ENCODE assay signal across 7 cellular contexts in genomic region chr2:207334631-207335371, GRCh38.
DNase-seq lines count a peak whose midpoint lies in the region; ATAC-seq and TF ChIP-seq lines count a peak whose summit lies in the region.

No MANE protein-coding gene starts in this region.

- H3K36me3 Mint-ChIP-seq in activated CD4-positive, alpha-beta T cell treated with anti-CD3 and anti-CD28 coated beads, Interleukin-2, amount 10 ng/mL, durations not matched to agents 24 days and 14 days (ENCODE audit: low read depth) = no peaks in the 10 kb centered on the region
- H3K36me3 Mint-ChIP-seq in neural crest cell (ENCODE audit: low read depth) = no peaks in the 10 kb centered on the region

- no peak for TF ChIP-seq CTCF in neural crest cell (conservative IDR thresholded peaks at IDR 0.05)

- H3K4me3 ChIP-seq in aorta (ENCODE audit: low read length in 2 of 2) = peak overlapping the region in 1 of 2 donors; percentile 31

- no peaks in the 10 kb centered on the region for H3K36me3 ChIP-seq in aorta (ENCODE audit: control insufficient read depth in 1 of 2, insufficient read depth in 2 of 2, low read length in 1 of 2)

- H3K27me3 ChIP-seq in aorta (ENCODE audit: control insufficient read depth in 1 of 2, insufficient read depth in 2 of 2, low read length in 1 of 2) = no peaks in the 10 kb centered on the region

- H3K4me1 Mint-ChIP-seq in activated CD4-positive, alpha-beta T cell treated with anti-CD3 and anti-CD28 coated beads, Interleukin-2, amount 10 ng/mL, durations not matched to agents 24 days and 14 days = peaks cover 68% of the 10 kb centered on the region
- peaks cover 47% of the 10 kb centered on the region for H3K4me1 Mint-ChIP-seq in neural crest cell

- no peaks in the 10 kb centered on the region for H3K4me1 ChIP-seq in aorta (ENCODE audit: control insufficient read depth in 1 of 2, insufficient read depth in 2 of 2, low read length in 2 of 2)

- DNase-seq in activated CD4-positive, alpha-beta T cell treated with anti-CD3 and anti-CD28 coated beads, Interleukin-2, amount 10 ng/mL, durations not matched to agents 24 days and 14 days = peak; percentile 68
- peak; percentile 79 for DNase-seq in fibroblast of gingiva (ENCODE audit: low read depth)
- peak; percentile 25 for DNase-seq in neural crest cell (ENCODE audit: low read depth, low spot score)
- DNase-seq in aorta = peak; percentile 84 to 86
- no peak for DNase-seq in midbrain (lab: John Stamatoyannopoulos, UW)

- intact Hi-C loops in activated CD4-positive, alpha-beta T cell treated with anti-CD3 and anti-CD28 coated beads, Interleukin-2, amount 10 ng/mL, durations not matched to agents 24 days and 14 days (cut with micrococcal nuclease) = loop anchor here (2.0 to 10.0 kb wide), 6 partner anchors 48 to 290 kb away; partner anchors contain the start of genes CREB1 and METTL21A
- intact Hi-C loops in aorta (cut with DNase I) = loop anchor here (2.0 to 10.0 kb wide), 4 partner anchors 76 to 350 kb away; partner anchors contain the start of gene KLF7 (in 1 of the 2)

- H3K9me3 Mint-ChIP-seq in activated CD4-positive, alpha-beta T cell treated with anti-CD3 and anti-CD28 coated beads, Interleukin-2, amount 10 ng/mL, durations not matched to agents 24 days and 14 days = no peaks in the 10 kb centered on the region
- peaks cover 4% of the 10 kb centered on the region for H3K9me3 Mint-ChIP-seq in neural crest cell

- WGBS in aorta, 2 donors = 6 to 7% methylated on average over 20 of the region's 20 CpGs

- no peaks in the 10 kb centered on the region for H3K9me3 ChIP-seq in aorta (ENCODE audit: control insufficient read depth, low read length)

- peak overlapping the region; percentile 52 for H3K4me3 Mint-ChIP-seq in activated CD4-positive, alpha-beta T cell treated with anti-CD3 and anti-CD28 coated beads, Interleukin-2, amount 10 ng/mL, durations not matched to agents 24 days and 14 days
- H3K4me3 Mint-ChIP-seq in neural crest cell = peak overlapping the region; percentile 35

- no peaks in the 10 kb centered on the region for H3K27me3 Mint-ChIP-seq in activated CD4-positive, alpha-beta T cell treated with anti-CD3 and anti-CD28 coated beads, Interleukin-2, amount 10 ng/mL, durations not matched to agents 24 days and 14 days
- H3K27me3 Mint-ChIP-seq in neural crest cell (ENCODE audit: low read depth) = no peaks in the 10 kb centered on the region

- TF ChIP-seq POLR2A in GM19099 (IDR thresholded peaks at IDR 0.05; ENCODE audit: extremely low read depth, insufficient read length, low read depth) = peak; percentile 34

- peak overlapping the region; percentile 86 for H3K27ac Mint-ChIP-seq in activated CD4-positive, alpha-beta T cell treated with anti-CD3 and anti-CD28 coated beads, Interleukin-2, amount 10 ng/mL, durations not matched to agents 24 days and 14 days
- H3K27ac Mint-ChIP-seq in neural crest cell (ENCODE audit: unreplicated experiment) = peak overlapping the region; percentile 95

- ATAC-seq in HG03175 (IDR thresholded peaks at IDR 0.05; ENCODE audit: unreplicated experiment) (peak; percentile 28), aorta (ENCODE audit: low FRiP score) (peak; percentile 86)

- H3K27ac ChIP-seq in aorta (ENCODE audit: low read depth in 1 of 2, low read length in 2 of 2) = peak overlapping the region in 1 of 2 donors; percentile 88
